15 cellular contexts compared by ENCODE assay signal in genomic region chr19:11171144-11171543, GRCh38.
"Had no signal": no experiment of that assay in that cellular context is flagged by ENCODE, and none has a peak within 500 bp of the region (broad histone marks: within the 10 kb centered on the region; RNA-seq: fewer than 3 reads in every experiment).

No MANE protein-coding gene starts in this region.

- H3K27me3 ChIP-seq: left lung, tibial nerve had no signal

- H3K4me3 ChIP-seq: left lung, tibial nerve had no signal

- ATAC-seq: activated T-cell treated with anti-CD3 and anti-CD28 coated beads, Interleukin-2, amount 50 U/mL, for 72 hours; left lung; stimulated activated effector memory CD8-positive, alpha-beta T cell treated with anti-CD3 and anti-CD28 coated beads, Interleukin-12 subunit alpha, Interleukin-12 subunit beta, amount 100 ng/mL, for 72 hours; T-helper 17 cell had no signal

- H3K27ac ChIP-seq: left lung, WERI-Rb-1 had no signal

- H3K9me3 ChIP-seq: left lung, tibial nerve had no signal

- DNase-seq: activated CD4-positive, alpha-beta T cell treated with anti-CD3 and anti-CD28 coated beads, Interleukin-2, amount 50 U/mL, for 4 hours; activated effector memory CD4-positive, alpha-beta T cell treated with anti-CD3 and anti-CD28 coated beads, Interleukin-2, amount 50 U/mL, for 16 hours; activated T-cell treated with anti-CD3 and anti-CD28 coated beads, Interleukin-2, amount 50 U/mL, for 72 hours; dermis blood vessel endothelial cell; effector memory CD4-positive, alpha-beta T cell; foreskin fibroblast; hypothalamus; left lung; naive B cell; small intestine; stimulated activated CD4-positive, alpha-beta T cell treated with anti-CD3 and anti-CD28 coated beads, Interleukin-4, amount 100 ng/mL, for 24 hours; T-helper 17 cell; WERI-Rb-1 had no signal
